Comparison of ENCODE assay signal across 25 cellular contexts in the genomic region with DNA sequence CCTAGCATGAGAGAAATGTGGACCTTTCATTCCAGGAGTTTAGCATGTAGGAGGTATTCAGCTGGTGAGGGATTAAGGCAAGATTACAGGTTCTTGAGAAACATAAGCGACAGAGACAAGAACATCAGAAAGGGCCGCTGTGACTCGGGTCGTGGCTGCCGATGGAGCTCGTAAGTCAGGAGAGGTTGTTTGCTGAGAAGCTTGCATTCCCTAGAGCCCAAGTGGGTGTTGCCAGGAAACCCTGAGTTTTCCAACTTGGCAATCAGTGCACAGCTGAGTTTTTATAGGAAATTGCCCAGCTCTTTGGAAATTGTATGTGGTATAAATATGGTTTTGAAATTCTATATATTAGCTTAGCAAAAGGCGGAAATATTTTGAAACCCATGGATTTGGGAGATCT. TPM values are rescaled to one million over a fixed set of nuclear protein-coding genes. Genes with fewer than 3 reads are reported as not detected.
DNase-seq lines count a peak whose midpoint lies in the region; ATAC-seq and TF ChIP-seq lines count a peak whose summit lies in the region.
"Had no signal": no experiment of that assay in that cellular context is flagged by ENCODE, and none has a peak within 500 bp of the region (broad histone marks: within the 10 kb centered on the region; RNA-seq: fewer than 3 reads in every experiment).

No MANE protein-coding gene starts in this region.

- CTCF ChIA-PET in activated naive CD4-positive, alpha-beta T cell treated with anti-CD3 and anti-CD28 coated beads, Interleukin-2, amount 10 ng/mL, durations not matched to agents 7 days and 5 days (lab: Charles Lee), result interaction anchor here (0.7 to 1.2 kb wide), 2 partner anchors 45 to 49 kb away, joined by 3 to 4 read pairs; no protein-coding TSS in a partner anchor

- H3K4me3 Mint-ChIP-seq in nephron, result no peak overlapping the region
- no peak overlapping the region for H3K4me3 Mint-ChIP-seq in activated naive CD4-positive, alpha-beta T cell treated with anti-CD3 and anti-CD28 coated beads, Interleukin-2, amount 10 ng/mL, durations not matched to agents 7 days and 5 days
- H3K4me3 Mint-ChIP-seq: naive thymus-derived CD8-positive, alpha-beta T cell had no signal

- H3K9me3 Mint-ChIP-seq in nephron, result peaks cover 18% of the 10 kb centered on the region
- H3K9me3 Mint-ChIP-seq in activated naive CD4-positive, alpha-beta T cell treated with anti-CD3 and anti-CD28 coated beads, Interleukin-2, amount 10 ng/mL, durations not matched to agents 7 days and 5 days, result peaks cover 10% of the 10 kb centered on the region

- peak overlapping the region in 2 of 3 experiments; percentile 23 to 95 for H3K27ac Mint-ChIP-seq in nephron
- H3K27ac Mint-ChIP-seq in activated naive CD4-positive, alpha-beta T cell treated with anti-CD3 and anti-CD28 coated beads, Interleukin-2, amount 10 ng/mL, durations not matched to agents 7 days and 5 days, result no peak overlapping the region
- H3K27ac Mint-ChIP-seq: naive thymus-derived CD8-positive, alpha-beta T cell had no signal

- intact Hi-C loops in Right ventricle myocardium superior (cut with DNase I), result no loop called here

- H3K4me1 Mint-ChIP-seq in nephron, result peaks cover 50% of the 10 kb centered on the region
- no peaks in the 10 kb centered on the region for H3K4me1 Mint-ChIP-seq in activated naive CD4-positive, alpha-beta T cell treated with anti-CD3 and anti-CD28 coated beads, Interleukin-2, amount 10 ng/mL, durations not matched to agents 7 days and 5 days
- H3K4me1 Mint-ChIP-seq: naive thymus-derived CD8-positive, alpha-beta T cell had no signal

- TF ChIP-seq CTCF in nephron (IDR thresholded peaks at IDR 0.05; ENCODE audit: unreplicated experiment in 3 of 3), result no peak

- DNase-seq in NCI-H2171 treated with DMSO at 0.1 percent for 48 hours (lab: John Stamatoyannopoulos, UW) (peak; percentile 11), NCI-H2171 (lab: John Stamatoyannopoulos, UW) (no peak), Right ventricle myocardium superior (peak; percentile 62), UCSD-AML1 (lab: John Stamatoyannopoulos, UW; ENCODE audit: unreplicated experiment) (no peak)
- DNase-seq in activated naive CD4-positive, alpha-beta T cell treated with anti-CD3 and anti-CD28 coated beads, Interleukin-2, amount 10 ng/mL, durations not matched to agents 7 days and 5 days, result no peak
- DNase-seq: activated CD4-positive, alpha-beta T cell treated with anti-CD3 and anti-CD28 coated beads for 4 hours; activated naive CD4-positive, alpha-beta T cell treated with Interleukin-2 at 50 U/mL for 16 hours; activated T-cell treated with anti-CD3 and anti-CD28 coated beads, Interleukin-2, amount 50 U/mL, for 48 hours; BE2C; central memory CD4-positive, alpha-beta T cell; DND-41; GOT3; naive thymus-derived CD8-positive, alpha-beta T cell; NCI-H1092 treated with DMSO at 0.1 percent for 48 hours; NCI-H2107; NK-92 treated with Interleukin-12 subunit alpha and Interleukin-12 subunit beta, amount 100 ng/mL, for 24 hours; pancreas; sigmoid colon; SJCRH30; T-helper 1 cell had no signal

- ATAC-seq in Right ventricle myocardium superior (ENCODE audit: poor library complexity) (peak; percentile 68), GM21423 (IDR thresholded peaks at IDR 0.05; ENCODE audit: unreplicated experiment) (no peak), GM19324 (IDR thresholded peaks at IDR 0.05; ENCODE audit: low FRiP score, unreplicated experiment) (no peak)
- ATAC-seq: HepG2; naive thymus-derived CD8-positive, alpha-beta T cell; Panc1 had no signal

- no peaks in the 10 kb centered on the region for H3K27me3 Mint-ChIP-seq in nephron (ENCODE audit: low read depth)
- peaks cover 16% of the 10 kb centered on the region for H3K27me3 Mint-ChIP-seq in activated naive CD4-positive, alpha-beta T cell treated with anti-CD3 and anti-CD28 coated beads, Interleukin-2, amount 10 ng/mL, durations not matched to agents 7 days and 5 days

- peaks cover 19% of the 10 kb centered on the region for H3K36me3 Mint-ChIP-seq in nephron (ENCODE audit: low read depth)
- no peaks in the 10 kb centered on the region for H3K36me3 Mint-ChIP-seq in activated naive CD4-positive, alpha-beta T cell treated with anti-CD3 and anti-CD28 coated beads, Interleukin-2, amount 10 ng/mL, durations not matched to agents 7 days and 5 days

RNA-seq across cellular contexts. Expression of a gene that starts 46.4 kb away (rescaled TPM):
- 17.1 TPM for total RNA-seq in Right ventricle myocardium superior
- total RNA-seq: HepG2, SJCRH30 had no signal

Comparison
In these comparisons a context has a peak if more than half of its experiments do, and no peak if none do; other contexts are left out.
1. DNase-seq: peak in NCI-H2171 treated with DMSO at 0.1 percent for 48 hours (single experiment) and Right ventricle myocardium superior (single experiment); none in NCI-H2171 (single experiment), UCSD-AML1 (single experiment) and activated naive CD4-positive, alpha-beta T cell treated with anti-CD3 and anti-CD28 coated beads, Interleukin-2, amount 10 ng/mL, durations not matched to agents 7 days and 5 days (single experiment).